Comparison of ENCODE assay signal across 8 cellular contexts in the genomic region with DNA sequence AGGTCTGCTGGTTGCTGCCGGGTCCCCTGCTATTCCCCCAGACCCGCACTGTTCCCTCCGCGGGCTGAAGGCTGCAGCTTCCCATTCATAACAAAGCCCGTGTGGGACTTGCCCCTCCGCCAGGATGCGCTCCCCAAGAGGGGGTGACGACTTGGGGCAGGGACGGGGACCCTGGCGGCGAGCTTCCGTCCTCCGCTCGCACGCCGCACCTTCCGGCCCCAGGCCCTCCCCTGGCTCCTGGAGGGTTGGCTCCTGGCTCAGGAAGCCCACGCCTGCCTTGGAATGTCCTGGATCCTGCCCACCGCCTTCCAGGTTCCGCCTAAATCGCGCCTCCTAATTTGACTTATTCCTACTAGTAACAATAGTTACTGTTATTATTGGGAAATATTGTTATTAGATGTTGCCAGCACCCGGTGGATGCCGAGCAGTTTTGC. TPM values are rescaled to one million over a fixed set of nuclear protein-coding genes. Genes with fewer than 3 reads are reported as not detected.
A peak's percentile ranks its signal among the peaks of the same experiment; 100 is the strongest.
DNase-seq lines count a peak whose midpoint lies in the region; ATAC-seq, FAIRE-seq and TF ChIP-seq lines count a peak whose summit lies in the region.

No MANE protein-coding gene starts in this region.

- H3K4me3 Mint-ChIP-seq in T-helper 17 cell: peak overlapping the region; percentile 92

- H3K27ac Mint-ChIP-seq in T-helper 17 cell: no peak overlapping the region

- H3K27me3 ChIP-seq in HL-60 (ENCODE audit: insufficient read depth, poor library complexity, severe bottlenecking) (no peaks in the 10 kb centered on the region), bronchial epithelial cell (ENCODE audit: control insufficient read depth, insufficient read depth, low read length) (no peaks in the 10 kb centered on the region)

- H3K27ac ChIP-seq in HL-60 (replicated peaks): peak overlapping the region; percentile 99

- no peak for FAIRE-seq in bronchial epithelial cell (lab: Jason Lieb, UNC)

- DNase-seq in EH (ENCODE audit: low read depth) (peak; percentile 39), HL-60 (ENCODE audit: low read depth in 1 of 2, low spot score in 1 of 2) (peak; percentile 62 to 76), T-helper 17 cell (peak; percentile 16 to 43 (median 23)), bronchial epithelial cell (ENCODE audit: low read depth) (peak; percentile 67), kidney tubule cell (ENCODE audit: low spot score) (peak; percentile 77)
- peak; percentile 18 to 39 for DNase-seq in stimulated activated CD4-positive, alpha-beta T cell treated with anti-CD3 and anti-CD28 coated beads, Interleukin-4, amount 100 ng/mL, for 4 hours

- H3K36me3 Mint-ChIP-seq in T-helper 17 cell (ENCODE audit: low read depth): no peaks in the 10 kb centered on the region

- peak; percentile 0 for ATAC-seq in T-helper 17 cell
- ATAC-seq in HG03108 (IDR thresholded peaks at IDR 0.05; ENCODE audit: unreplicated experiment): no peak
- ATAC-seq in HG03469 (IDR thresholded peaks at IDR 0.05; ENCODE audit: unreplicated experiment): no peak

- no peaks in the 10 kb centered on the region for H3K27me3 Mint-ChIP-seq in T-helper 17 cell

- no peaks in the 10 kb centered on the region for H3K36me3 ChIP-seq in bronchial epithelial cell (ENCODE audit: control insufficient read depth, insufficient read depth, low read length)

- H3K4me3 ChIP-seq in HL-60 (replicated peaks; ENCODE audit: insufficient read depth, low read length) (peak overlapping the region; percentile 74), bronchial epithelial cell (ENCODE audit: low read depth, low read length) (peak overlapping the region; percentile 71)

- H3K4me1 Mint-ChIP-seq in T-helper 17 cell: peaks cover 7% of the 10 kb centered on the region

- H3K9me3 ChIP-seq in T-helper 17 cell (ENCODE audit: control insufficient read depth, low read length, poor library complexity, severe bottlenecking): no peaks in the 10 kb centered on the region

- TF ChIP-seq CTCF in HL-60 (IDR thresholded peaks at IDR 0.05; ENCODE audit: insufficient read depth, low read length) (no peak), bronchial epithelial cell (IDR thresholded peaks at IDR 0.05; ENCODE audit: insufficient read depth, low read length, severe bottlenecking) (peak; percentile 44)

RNA-seq across cellular contexts. Expression of a gene that starts 1.1 kb away (rescaled TPM):
- 10 to 100 TPM in 1 of 2 donors, 1 to 10 TPM in 1; 9.8 to 14.1 TPM for total RNA-seq in T-helper 17 cell
- 3.7 and 11.8 TPM in 2 replicates for total RNA-seq in bronchial epithelial cell

RNA-seq across cellular contexts. Expression of a gene that starts 32.0 kb away (rescaled TPM):
- total RNA-seq in T-helper 17 cell (not detected), bronchial epithelial cell (not detected in 2 replicates)

RNA-seq across cellular contexts. Expression of a gene that starts 42.0 kb away (rescaled TPM):
- under 1 TPM; 0.10 to 0.29 TPM for total RNA-seq in T-helper 17 cell
- 0.53 and 0.77 TPM in 2 replicates for total RNA-seq in bronchial epithelial cell

Comparison
In these comparisons a context has a peak if more than half of its experiments do, and no peak if none do; other contexts are left out.
1. DNase-seq: peak in every context shown above with its lines; median percentile 77 in kidney tubule cell; 69 in HL-60; 67 in bronchial epithelial cell; 39 in EH; 28 in stimulated activated CD4-positive, alpha-beta T cell treated with anti-CD3 and anti-CD28 coated beads, Interleukin-4, amount 100 ng/mL, for 4 hours; 23 in T-helper 17 cell.